In the genomic region with DNA sequence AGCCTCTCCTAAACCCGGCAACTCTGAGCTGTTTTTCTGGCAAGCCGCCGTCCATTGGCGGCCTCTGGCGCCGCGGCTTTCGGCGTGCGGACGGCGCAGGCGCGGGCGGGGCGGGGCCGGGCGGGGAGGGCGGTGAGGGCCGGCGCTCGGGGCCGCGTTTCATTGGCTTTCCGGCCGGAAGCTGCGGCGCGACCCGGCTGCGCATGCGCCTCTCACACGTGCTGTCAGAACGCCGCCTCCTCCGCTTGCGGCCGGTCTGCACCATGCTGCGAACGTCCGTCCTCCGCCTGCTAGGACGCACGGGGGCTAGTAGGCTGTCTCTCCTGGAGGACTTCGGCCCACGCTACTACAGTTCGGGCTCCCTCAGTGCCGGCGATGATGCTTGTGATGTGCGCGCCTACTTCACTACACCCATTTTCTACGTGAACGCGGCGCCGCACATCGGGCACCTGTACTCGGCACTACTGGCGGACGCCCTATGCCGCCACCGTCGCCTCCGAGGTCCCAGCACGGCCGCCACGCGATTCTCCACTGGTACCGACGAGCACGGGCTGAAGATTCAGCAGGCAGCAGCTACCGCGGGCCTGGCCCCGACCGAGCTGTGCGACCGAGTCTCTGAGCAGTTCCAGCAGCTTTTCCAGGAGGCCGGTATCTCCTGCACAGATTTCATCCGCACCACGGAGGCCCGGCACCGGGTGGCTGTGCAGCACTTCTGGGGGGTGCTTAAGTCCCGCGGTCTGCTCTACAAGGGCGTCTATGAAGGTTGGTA, we compare ENCODE assay signal across 1 cellular context.
TF ChIP-seq lines count a peak whose summit lies in the region.

MARS2 (plus strand) TSS at position 227 of the 769 bp plus-strand sequence; CDS start at position 264, 37 bp downstream.

TF ChIP-seq in HepG2, 621 proteins besides CTCF, POLR2A, EP300 and RAD21 (continued from another document and continues in another):
- TF ChIP-seq, protein P1, sequence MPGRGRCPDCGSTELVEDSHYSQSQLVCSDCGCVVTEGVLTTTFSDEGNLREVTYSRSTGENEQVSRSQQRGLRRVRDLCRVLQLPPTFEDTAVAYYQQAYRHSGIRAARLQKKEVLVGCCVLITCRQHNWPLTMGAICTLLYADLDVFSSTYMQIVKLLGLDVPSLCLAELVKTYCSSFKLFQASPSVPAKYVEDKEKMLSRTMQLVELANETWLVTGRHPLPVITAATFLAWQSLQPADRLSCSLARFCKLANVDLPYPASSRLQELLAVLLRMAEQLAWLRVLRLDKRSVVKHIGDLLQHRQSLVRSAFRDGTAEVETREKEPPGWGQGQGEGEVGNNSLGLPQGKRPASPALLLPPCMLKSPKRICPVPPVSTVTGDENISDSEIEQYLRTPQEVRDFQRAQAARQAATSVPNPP (CRISPR knock-in tag; IDR thresholded peaks at IDR 0.05), result 0 out of 2 replicates have a peak, but pooled peaks have one; percentile 20
- TF ChIP-seq CHD2 (IDR thresholded peaks at IDR 0.05; ENCODE audit: low read depth, low read length) (no peak), SYNCRIP (IDR thresholded peaks at IDR 0.05; ENCODE audit: insufficient read depth, low read depth, low read length) (no peak), SALL2 (CRISPR knock-in tag; IDR thresholded peaks at IDR 0.05) (0 out of 2 replicates have a peak, but pooled peaks have one; percentile 45), GFI1 (CRISPR knock-in tag; IDR thresholded peaks at IDR 0.05; ENCODE audit: borderline replicate concordance) (no peak; the same call in 1 of the 2 replicates), TOPORS (CRISPR knock-in tag; IDR thresholded peaks at IDR 0.05) (no peak; the same call in 1 of the 2 replicates), ZBTB3 (CRISPR knock-in tag; IDR thresholded peaks at IDR 0.05; ENCODE audit: borderline replicate concordance, low read depth) (no peak), SIX1 (CRISPR knock-in tag; IDR thresholded peaks at IDR 0.05; ENCODE audit: borderline replicate concordance) (no peak), MXI1 (IDR thresholded peaks at IDR 0.05; ENCODE audit: borderline replicate concordance, low read depth, low read length) (peak; percentile 99), IRX3 (CRISPR knock-in tag; IDR thresholded peaks at IDR 0.05; ENCODE audit: borderline replicate concordance, low read depth) (no peak), ATAD3A (CRISPR knock-in tag; IDR thresholded peaks at IDR 0.05) (no peak), RFX3 (CRISPR knock-in tag; IDR thresholded peaks at IDR 0.05) (0 out of 2 replicates have a peak, but pooled peaks have one; percentile 9), ZNF713 (CRISPR knock-in tag; IDR thresholded peaks at IDR 0.05) (peak; percentile 47; the same call in 1 of the 2 replicates), SP5 (CRISPR knock-in tag; IDR thresholded peaks at IDR 0.05; ENCODE audit: borderline replicate concordance, low read depth) (peak; percentile 52), ZNF772 (CRISPR knock-in tag; IDR thresholded peaks at IDR 0.05) (peak; percentile 54; the same call in 1 of the 2 replicates), POLR2G (IDR thresholded peaks at IDR 0.05; ENCODE audit: low read depth, low read length) (peak; percentile 96), ZNF350 (CRISPR knock-in tag; IDR thresholded peaks at IDR 0.05; ENCODE audit: borderline replicate concordance, low read depth) (peak; percentile 88), ZBTB37 (CRISPR knock-in tag; IDR thresholded peaks at IDR 0.05) (no peak), FOXP4 (CRISPR knock-in tag; IDR thresholded peaks at IDR 0.05) (no peak; the same call in 1 of the 2 replicates), CCDC6 (CRISPR knock-in tag; IDR thresholded peaks at IDR 0.05) (peak; percentile 49; the same call in 1 of the 2 replicates), FOSL1 (CRISPR knock-in tag; IDR thresholded peaks at IDR 0.05; ENCODE audit: borderline replicate concordance) (no peak), ZNF589 (CRISPR knock-in tag; conservative IDR thresholded peaks at IDR 0.05) (0 out of 2 replicates have a peak, but pooled peaks have one; percentile 76), SMAD3 (CRISPR knock-in tag; IDR thresholded peaks at IDR 0.05) (peak; percentile 66), BRD4 (CRISPR knock-in tag; IDR thresholded peaks at IDR 0.05) (no peak), SRSF9 (IDR thresholded peaks at IDR 0.05; ENCODE audit: borderline replicate concordance, insufficient read depth, low read depth, low read length, poor library complexity, severe bottlenecking) (no peak), ZNF777 (CRISPR knock-in tag; IDR thresholded peaks at IDR 0.05) (peak; percentile 95), KLF13 (CRISPR knock-in tag; IDR thresholded peaks at IDR 0.05) (peak; percentile 85), SSRP1 (CRISPR knock-in tag; IDR thresholded peaks at IDR 0.05) (peak; percentile 86; the same call in 1 of the 2 replicates), ZNF678 (CRISPR knock-in tag; IDR thresholded peaks at IDR 0.05) (peak; percentile 37; the same call in 1 of the 2 replicates), ZFP41 (CRISPR knock-in tag; IDR thresholded peaks at IDR 0.05; ENCODE audit: borderline replicate concordance) (peak; percentile 86; the same call in 1 of the 2 replicates), ZNF83 (CRISPR knock-in tag; IDR thresholded peaks at IDR 0.05; ENCODE audit: borderline replicate concordance) (no peak), FOXA3 (CRISPR knock-in tag; IDR thresholded peaks at IDR 0.05) (peak; percentile 63), HNRNPK (IDR thresholded peaks at IDR 0.05; ENCODE audit: low read depth, low read length, poor library complexity, severe bottlenecking) (no peak), KDM3A (CRISPR knock-in tag; IDR thresholded peaks at IDR 0.05; ENCODE audit: low read depth) (peak; percentile 18; the same call in 1 of the 2 replicates), IKZF1 (IDR thresholded peaks at IDR 0.05) (no peak), ZNF607 (CRISPR knock-in tag; IDR thresholded peaks at IDR 0.05; ENCODE audit: borderline replicate concordance) (peak; percentile 41; the same call in 1 of the 2 replicates), SNAPC4 (CRISPR knock-in tag; IDR thresholded peaks at IDR 0.05) (peak; percentile 83)
- TF ChIP-seq, protein P2, sequence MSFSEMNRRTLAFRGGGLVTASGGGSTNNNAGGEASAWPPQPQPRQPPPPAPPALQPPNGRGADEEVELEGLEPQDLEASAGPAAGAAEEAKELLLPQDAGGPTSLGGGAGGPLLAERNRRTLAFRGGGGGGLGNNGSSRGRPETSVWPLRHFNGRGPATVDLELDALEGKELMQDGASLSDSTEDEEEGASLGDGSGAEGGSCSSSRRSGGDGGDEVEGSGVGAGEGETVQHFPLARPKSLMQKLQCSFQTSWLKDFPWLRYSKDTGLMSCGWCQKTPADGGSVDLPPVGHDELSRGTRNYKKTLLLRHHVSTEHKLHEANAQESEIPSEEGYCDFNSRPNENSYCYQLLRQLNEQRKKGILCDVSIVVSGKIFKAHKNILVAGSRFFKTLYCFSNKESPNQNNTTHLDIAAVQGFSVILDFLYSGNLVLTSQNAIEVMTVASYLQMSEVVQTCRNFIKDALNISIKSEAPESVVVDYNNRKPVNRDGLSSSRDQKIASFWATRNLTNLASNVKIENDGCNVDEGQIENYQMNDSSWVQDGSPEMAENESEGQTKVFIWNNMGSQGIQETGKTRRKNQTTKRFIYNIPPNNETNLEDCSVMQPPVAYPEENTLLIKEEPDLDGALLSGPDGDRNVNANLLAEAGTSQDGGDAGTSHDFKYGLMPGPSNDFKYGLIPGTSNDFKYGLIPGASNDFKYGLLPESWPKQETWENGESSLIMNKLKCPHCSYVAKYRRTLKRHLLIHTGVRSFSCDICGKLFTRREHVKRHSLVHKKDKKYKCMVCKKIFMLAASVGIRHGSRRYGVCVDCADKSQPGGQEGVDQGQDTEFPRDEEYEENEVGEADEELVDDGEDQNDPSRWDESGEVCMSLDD (CRISPR knock-in tag; IDR thresholded peaks at IDR 0.05; ENCODE audit: borderline replicate concordance), result no peak
- TF ChIP-seq, protein P3, sequence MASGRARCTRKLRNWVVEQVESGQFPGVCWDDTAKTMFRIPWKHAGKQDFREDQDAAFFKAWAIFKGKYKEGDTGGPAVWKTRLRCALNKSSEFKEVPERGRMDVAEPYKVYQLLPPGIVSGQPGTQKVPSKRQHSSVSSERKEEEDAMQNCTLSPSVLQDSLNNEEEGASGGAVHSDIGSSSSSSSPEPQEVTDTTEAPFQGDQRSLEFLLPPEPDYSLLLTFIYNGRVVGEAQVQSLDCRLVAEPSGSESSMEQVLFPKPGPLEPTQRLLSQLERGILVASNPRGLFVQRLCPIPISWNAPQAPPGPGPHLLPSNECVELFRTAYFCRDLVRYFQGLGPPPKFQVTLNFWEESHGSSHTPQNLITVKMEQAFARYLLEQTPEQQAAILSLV (CRISPR knock-in tag; IDR thresholded peaks at IDR 0.05; ENCODE audit: borderline replicate concordance), result peak; percentile 80; the same call in 1 of the 2 replicates
- TF ChIP-seq, protein P4, sequence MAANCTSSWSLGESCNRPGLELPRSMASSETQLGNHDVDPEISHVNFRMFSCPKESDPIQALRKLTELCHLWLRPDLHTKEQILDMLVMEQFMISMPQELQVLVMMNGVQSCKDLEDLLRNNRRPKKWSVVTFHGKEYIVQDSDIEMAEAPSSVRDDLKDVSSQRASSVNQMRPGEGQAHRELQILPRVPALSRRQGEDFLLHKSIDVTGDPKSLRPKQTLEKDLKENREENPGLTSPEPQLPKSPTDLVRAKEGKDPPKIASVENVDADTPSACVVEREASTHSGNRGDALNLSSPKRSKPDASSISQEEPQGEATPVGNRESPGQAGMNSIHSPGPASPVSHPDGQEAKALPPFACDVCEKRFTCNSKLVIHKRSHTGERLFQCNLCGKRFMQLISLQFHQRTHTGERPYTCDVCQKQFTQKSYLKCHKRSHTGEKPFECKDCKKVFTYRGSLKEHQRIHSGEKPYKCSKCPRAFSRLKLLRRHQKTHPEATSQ (CRISPR knock-in tag; IDR thresholded peaks at IDR 0.05; ENCODE audit: borderline replicate concordance), result peak; percentile 55; the same call in 1 of the 2 replicates
